ENCODE assay signal across 8 cellular contexts in the genomic region with DNA sequence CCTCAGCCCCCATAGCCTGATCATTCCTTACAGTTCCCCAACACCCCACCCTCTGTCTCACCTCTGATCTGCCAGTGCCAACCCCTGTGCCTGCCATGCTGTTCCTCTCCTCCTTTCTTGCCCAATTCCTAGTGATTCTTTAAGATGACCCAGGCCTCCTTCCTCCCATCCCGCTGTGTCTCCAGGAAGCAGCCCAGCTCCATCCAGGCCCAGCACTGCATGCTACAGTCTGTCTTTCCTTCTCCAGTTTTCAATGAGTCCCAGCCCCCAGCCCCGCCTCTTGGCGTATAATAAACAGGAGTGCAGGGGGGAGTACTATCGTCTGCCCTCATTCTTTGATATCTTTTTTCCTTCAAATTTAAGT. TPM values are rescaled to one million over a fixed set of nuclear protein-coding genes. Genes with fewer than 3 reads are reported as not detected.
DNase-seq lines count a peak whose midpoint lies in the region; ATAC-seq and TF ChIP-seq lines count a peak whose summit lies in the region.
"Had no signal": no experiment of that assay in that cellular context is flagged by ENCODE, and none has a peak within 500 bp of the region (broad histone marks: within the 10 kb centered on the region; RNA-seq: fewer than 3 reads in every experiment).

No MANE protein-coding gene starts in this region.

- no peaks in the 10 kb centered on the region for H3K79me2 ChIP-seq in PC-3 (ENCODE audit: low read length)

- H2AFZ ChIP-seq in PC-3 (ENCODE audit: low read length): peak overlapping the region; percentile 61

- TF ChIP-seq CTCF in GM12865 (IDR thresholded peaks at IDR 0.05; ENCODE audit: insufficient read depth, low read depth, low read length, missing control alignments) (no peak), PC-3 (conservative IDR thresholded peaks at IDR 0.05; ENCODE audit: low read depth, low read length) (no peak), esophagus muscularis mucosa (IDR thresholded peaks at IDR 0.05) (no peak), prostate gland (IDR thresholded peaks at IDR 0.05) (no peak), BE2C (IDR thresholded peaks at IDR 0.05; ENCODE audit: low read depth, low read length) (no peak)

- H3K27ac ChIP-seq in PC-3 (ENCODE audit: low read length) (peak overlapping the region; percentile 44), esophagus muscularis mucosa (replicated peaks in 1 of 4) (peak overlapping the region in 3 of 4 donors; percentile 61 to 76 (median 65)), prostate gland (peak overlapping the region; percentile 69 to 76)

- TF ChIP-seq POLR2A in esophagus muscularis mucosa (IDR thresholded peaks at IDR 0.05; ENCODE audit: low read depth) (no peak), prostate gland (IDR thresholded peaks at IDR 0.05) (no peak)

- H3K27me3 ChIP-seq in PC-3 (ENCODE audit: low read length): no peaks in the 10 kb centered on the region
- no peaks in the 10 kb centered on the region for H3K27me3 ChIP-seq in esophagus muscularis mucosa
- H3K27me3 ChIP-seq in prostate gland (replicated peaks; ENCODE audit: insufficient read depth): no peaks in the 10 kb centered on the region
- H3K27me3 ChIP-seq in BE2C: no peaks in the 10 kb centered on the region
- H3K27me3 ChIP-seq: tibial nerve had no signal

- ATAC-seq in PC-3 (peak; percentile 2; the same call in 1 of the 2 replicates), HG03095 (IDR thresholded peaks at IDR 0.05; ENCODE audit: unreplicated experiment) (no peak)

- peak overlapping the region; percentile 88 for H3K4me2 ChIP-seq in PC-3 (ENCODE audit: low read length)

- TSS peak; percentile 27 for BruUV-seq in PC-3 (replicated peaks; lab: Mats Ljungman, UMichigan)

- no peak overlapping the region for H3K9ac ChIP-seq in PC-3 (ENCODE audit: low read length)

- H3K36me3 ChIP-seq in PC-3 (ENCODE audit: low read depth, low read length) (peaks cover 7% of the 10 kb centered on the region; the same call in 1 of the 2 replicates), esophagus muscularis mucosa (peaks cover 0 to 77% (median 63%) of the 10 kb centered on the region in 4 donors), prostate gland (no peaks in the 10 kb centered on the region), BE2C (no peaks in the 10 kb centered on the region)

- H3K9me2 ChIP-seq in PC-3 (replicated peaks; ENCODE audit: low read length): no peaks in the 10 kb centered on the region

- H3K4me1 ChIP-seq in PC-3 (ENCODE audit: insufficient read depth, low read length) (peaks cover 27% of the 10 kb centered on the region), esophagus muscularis mucosa (peaks cover 10 to 29% (median 26%) of the 10 kb centered on the region in 4 donors), prostate gland (replicated peaks) (peaks cover 10% of the 10 kb centered on the region), BE2C (no peaks in the 10 kb centered on the region)

- H4K20me1 ChIP-seq in PC-3 (ENCODE audit: low read length): no peaks in the 10 kb centered on the region

- H3K9me3 ChIP-seq in PC-3 (ENCODE audit: low read length) (no peaks in the 10 kb centered on the region), esophagus muscularis mucosa (no peaks in the 10 kb centered on the region), prostate gland (no peaks in the 10 kb centered on the region), BE2C (no peaks in the 10 kb centered on the region)
- H3K9me3 ChIP-seq: tibial nerve had no signal

- 92% methylated on average over 4 of the region's 4 CpGs for WGBS in esophagus muscularis mucosa
- 66% methylated on average over 4 of the region's 4 CpGs for WGBS in prostate gland

- no peaks in the 10 kb centered on the region for H3F3A ChIP-seq in PC-3 (ENCODE audit: low read length, unreplicated experiment)

- DNase-seq in GM12865 (ENCODE audit: low read depth) (no peak), PC-3 (no peak), esophagus muscularis mucosa (ENCODE audit: extremely low spot score) (no peak), prostate gland (ENCODE audit: low spot score) (no peak), BE2C (no peak), nucleus accumbens (lab: John Stamatoyannopoulos, UW) (no peak)

- TF ChIP-seq EP300 in esophagus muscularis mucosa (IDR thresholded peaks at IDR 0.05): no peak

- POLR2A ChIA-PET in PC-3 (lab: Charles Lee; ENCODE audit: unreplicated experiment): interaction anchor here (0.8 kb wide), 1 partner anchor 21 kb away, joined by 7 read pairs; the partner anchor contains the start of gene SCYL1

- H3K4me3 ChIP-seq in GM12865 (ENCODE audit: low read depth, low read length) (peak overlapping the region; percentile 65; the same call in 1 of the 2 replicates), PC-3 (ENCODE audit: low read length) (peak overlapping the region; percentile 69), esophagus muscularis mucosa (no peak overlapping the region), prostate gland (no peak overlapping the region), BE2C (ENCODE audit: low read depth, low read length) (no peak overlapping the region)

- CTCF ChIA-PET in PC-3 (lab: Charles Lee): no interaction called here

- intact Hi-C loops in PC-3 (cut with micrococcal nuclease): loop anchor here (10.0 kb wide), 1 partner anchor 69 kb away; the partner anchor contains the start of genes MAP3K11 and PCNX3
- intact Hi-C loops in esophagus muscularis mucosa (cut with DNase I): no loop called here
- intact Hi-C loops in prostate gland (cut with DNase I): no loop called here

RNA-seq across cellular contexts. Expression of gene LTBP3, which starts 12.3 kb away (rescaled TPM):
- total RNA-seq in PC-3 (2014; rRNA removed): 197 and 233 TPM in 2 replicates
- 100 to 1,000 TPM; 107 to 208 (median 137) TPM for total RNA-seq in esophagus muscularis mucosa
- 100 to 1,000 TPM; 220 to 234 TPM for total RNA-seq in prostate gland
- 99.8 TPM for polyA plus RNA-seq in BE2C (2012; ENCODE audit: insufficient read depth, insufficient read length, low read depth)

RNA-seq across cellular contexts. Expression of gene SCYL1, which starts 21.0 kb away (rescaled TPM):
- total RNA-seq in PC-3 (2014; rRNA removed): 201 and 262 TPM in 2 replicates
- total RNA-seq in esophagus muscularis mucosa: 100 to 1,000 TPM in 2 of 4 donors, 10 to 100 TPM in 2; 74.3 to 115 (median 104) TPM
- total RNA-seq in prostate gland: 100 to 1,000 TPM; 125 to 177 TPM
- 66.9 TPM for polyA plus RNA-seq in BE2C (2012; ENCODE audit: insufficient read depth, insufficient read length, low read depth)

RNA-seq across cellular contexts. Expression of gene ZNRD2, which starts 24.4 kb away (rescaled TPM):
- total RNA-seq in PC-3 (2014; rRNA removed) (126 and 206 TPM in 2 replicates), esophagus muscularis mucosa (10 to 100 TPM; 43.6 to 77.3 (median 63.3) TPM), prostate gland (10 to 100 TPM; 72.8 to 98.1 TPM)
- polyA plus RNA-seq in BE2C (2012; ENCODE audit: insufficient read depth, insufficient read length, low read depth): 321 TPM

RNA-seq across cellular contexts. Expression of gene FAM89B, which starts 26.5 kb away (rescaled TPM):
- 76.3 and 87.7 TPM in 2 replicates for total RNA-seq in PC-3 (2014; rRNA removed)
- total RNA-seq in esophagus muscularis mucosa: 10 to 100 TPM; 47.9 to 90.4 (median 75.0) TPM
- 10 to 100 TPM; 68.6 to 92.6 TPM for total RNA-seq in prostate gland
- polyA plus RNA-seq in BE2C (2012; ENCODE audit: insufficient read depth, insufficient read length, low read depth): 68.0 TPM

RNA-seq across cellular contexts. Expression of gene EHBP1L1, which starts 30.0 kb away (rescaled TPM):
- total RNA-seq in PC-3 (2014; rRNA removed): 126 and 200 TPM in 2 replicates
- 100 to 1,000 TPM; 186 to 472 (median 293) TPM for total RNA-seq in esophagus muscularis mucosa
- total RNA-seq in prostate gland: 10 to 100 TPM; 68.2 to 98.7 TPM
- polyA plus RNA-seq in BE2C (2012; ENCODE audit: insufficient read depth, insufficient read length, low read depth): 3.9 TPM

Comparison
In these comparisons a context has a peak if more than half of its experiments do, and no peak if none do; other contexts are left out.
1. H3K4me3 ChIP-seq: peak in GM12865 (single experiment) and PC-3 (single experiment); none in esophagus muscularis mucosa (0 of 4), prostate gland (0 of 2) and BE2C (single experiment).
2. Peak in every context shown above with its lines, with median percentiles within 50 percentile points of each other: H3K27ac ChIP-seq.